Comparison of ENCODE assay signal across 37 cellular contexts in genomic region chr17:6721744-6722143, GRCh38. TPM values are rescaled to one million over a fixed set of nuclear protein-coding genes. Genes with fewer than 3 reads are reported as not detected.
"Had no signal": no experiment of that assay in that cellular context is flagged by ENCODE, and none has a peak within 500 bp of the region (broad histone marks: within the 10 kb centered on the region; RNA-seq: fewer than 3 reads in every experiment).

No MANE protein-coding gene starts in this region.

- H3K9me3 ChIP-seq: neutrophil, ovary, psoas muscle, thoracic aorta, thyroid gland, upper lobe of left lung, vagina had no signal

- H3K4me3 ChIP-seq: ovary, psoas muscle, skin epidermis, smooth muscle cell, spleen, thoracic aorta, thyroid gland, tibial nerve, upper lobe of left lung, vagina had no signal

- H3K4me1 ChIP-seq: parathyroid adenoma, psoas muscle, spleen, thyroid gland, tibial nerve, upper lobe of left lung, vagina had no signal

- H3K27me3 ChIP-seq: ovary, thyroid gland, tibial nerve, upper lobe of left lung, vagina had no signal

- ATAC-seq: naive thymus-derived CD8-positive, alpha-beta T cell; natural killer cell treated with Interleukin-12 subunit alpha and Interleukin-12 subunit beta and Interleukin-15 and Interleukin-18, amount 100 ng/mL, for 72 hours; psoas muscle; right cardiac atrium; sciatic nerve; stimulated activated memory B cell treated with anti-CD40 and anti-IgM and Interleukin-4, amounts not matched to agents 10 μg/mL and 1 μg/mL and 100 μg/mL, for 72 hours; stimulated activated naive CD8-positive, alpha-beta T cell treated with anti-CD3 and anti-CD28 coated beads, Interleukin-15, amount 100 ng/mL, for 72 hours; stimulated activated naive CD8-positive, alpha-beta T cell treated with anti-CD3 and anti-CD28 coated beads, Interleukin-15, Interleukin-2, amounts not matched to agents 100 U/mL and 50 U/mL, for 24 hours had no signal

- H3K9me3 Mint-ChIP-seq: natural killer cell treated with Interleukin-12 subunit alpha and Interleukin-12 subunit beta and Interleukin-15 and Interleukin-18, amount 100 ng/mL, for 72 hours; stimulated activated memory B cell treated with anti-CD40 and anti-IgM and Interleukin-4, amounts not matched to agents 10 μg/mL and 1 μg/mL and 100 μg/mL, for 72 hours had no signal

- H3K4me1 Mint-ChIP-seq: nephron progenitor cell; neural crest cell; stimulated activated naive CD8-positive, alpha-beta T cell treated with anti-CD3 and anti-CD28 coated beads, Interleukin-15, amount 100 ng/mL, for 72 hours had no signal

- H2AFZ ChIP-seq: parathyroid adenoma had no signal

- H3K79me2 ChIP-seq: parathyroid adenoma had no signal

- FAIRE-seq: urothelium cell line had no signal

- H3K4me2 ChIP-seq: smooth muscle cell had no signal

- H3K36me3 Mint-ChIP-seq: natural killer cell treated with Interleukin-12 subunit alpha and Interleukin-12 subunit beta and Interleukin-15 and Interleukin-18, amount 100 ng/mL, for 72 hours; stimulated activated memory B cell treated with anti-CD40 and anti-IgM and Interleukin-4, amounts not matched to agents 10 μg/mL and 1 μg/mL and 100 μg/mL, for 72 hours had no signal

- H3K9ac ChIP-seq: parathyroid adenoma had no signal

- H3K4me3 Mint-ChIP-seq: naive thymus-derived CD8-positive, alpha-beta T cell; natural killer cell treated with Interleukin-12 subunit alpha and Interleukin-12 subunit beta and Interleukin-15 and Interleukin-18, amount 100 ng/mL, for 72 hours; nephron progenitor cell; neural crest cell; stimulated activated memory B cell treated with anti-CD40 and anti-IgM and Interleukin-4, amounts not matched to agents 10 μg/mL and 1 μg/mL and 100 μg/mL, for 72 hours; stimulated activated naive CD8-positive, alpha-beta T cell treated with anti-CD3 and anti-CD28 coated beads, Interleukin-15, amount 100 ng/mL, for 72 hours had no signal

- H3K27ac ChIP-seq: neutrophil, ovary, parathyroid adenoma, psoas muscle, skin epidermis, spleen, thoracic aorta, thyroid gland, tibial nerve, upper lobe of left lung, vagina had no signal

- DNase-seq: naive thymus-derived CD8-positive, alpha-beta T cell; nephron progenitor cell; nucleus accumbens; ovary; posterior cingulate gyrus; psoas muscle; right cardiac atrium; spleen; stimulated activated CD4-positive, alpha-beta T cell treated with anti-CD3 and anti-CD28 coated beads, Interleukin-12 subunit alpha, Interleukin-12 subunit beta, amount 100 ng/mL, for 4 hours; stimulated activated CD4-positive, alpha-beta T cell treated with anti-CD3 and anti-CD28 coated beads, Interleukin-1b, Interleukin-23, amount 100 ng/mL, for 48 hours; stimulated activated CD4-positive, alpha-beta T cell treated with anti-CD3 and anti-CD28 coated beads, Interleukin-4, amount 100 ng/mL, for 1 hour; stimulated activated CD4-positive, alpha-beta T cell treated with anti-CD3 and anti-CD28 coated beads, Interleukin-4, amount 100 ng/mL, for 4 hours; stimulated activated CD8-positive, alpha-beta memory T cell treated with anti-CD3 and anti-CD28 coated beads, Interleukin-4, amount 100 ng/mL, for 48 hours; stimulated activated naive CD4-positive, alpha-beta T cell; stimulated activated naive CD8-positive, alpha-beta T cell treated with anti-CD3 and anti-CD28 coated beads, Interleukin-15, amount 100 ng/mL, for 72 hours; stimulated activated naive CD8-positive, alpha-beta T cell treated with anti-CD3 and anti-CD28 coated beads, Interleukin-15, Interleukin-2, amounts not matched to agents 100 U/mL and 50 U/mL, for 24 hours; substantia nigra; thyroid gland; trophoblast cell; upper lobe of left lung had no signal

- H3K27ac Mint-ChIP-seq: naive thymus-derived CD8-positive, alpha-beta T cell; natural killer cell treated with Interleukin-12 subunit alpha and Interleukin-12 subunit beta and Interleukin-15 and Interleukin-18, amount 100 ng/mL, for 72 hours; nephron progenitor cell; progenitor cell of endocrine pancreas; stimulated activated memory B cell treated with anti-CD40 and anti-IgM and Interleukin-4, amounts not matched to agents 10 μg/mL and 1 μg/mL and 100 μg/mL, for 72 hours had no signal

- H3K36me3 ChIP-seq: neutrophil, ovary, spleen, thoracic aorta, thyroid gland, tibial nerve, upper lobe of left lung, vagina had no signal

RNA-seq across cellular contexts. Expression of gene SLC13A5, which starts 8.6 kb away (rescaled TPM):
- total RNA-seq: naive thymus-derived CD8-positive, alpha-beta T cell; natural killer cell treated with Interleukin-12 subunit alpha and Interleukin-12 subunit beta and Interleukin-15 and Interleukin-18, amount 100 ng/mL, for 72 hours; osteoblast; renal cortical epithelial cell; right cardiac atrium; thoracic aorta; tibial nerve; ureter had no signal
- polyA plus RNA-seq: right cardiac atrium, smooth muscle cell had no signal

RNA-seq across cellular contexts. Expression of gene XAF1, which starts 34.1 kb away (rescaled TPM):
- total RNA-seq: neural crest cell, progenitor cell of endocrine pancreas had no signal

RNA-seq across cellular contexts. Expression of gene FBXO39, which starts 54.3 kb away (rescaled TPM):
- total RNA-seq: neural crest cell, progenitor cell of endocrine pancreas, smooth muscle cell, temporal lobe, vagina had no signal
- polyA plus RNA-seq: smooth muscle cell had no signal
